2 cellular contexts compared by ENCODE assay signal in the genomic region with DNA sequence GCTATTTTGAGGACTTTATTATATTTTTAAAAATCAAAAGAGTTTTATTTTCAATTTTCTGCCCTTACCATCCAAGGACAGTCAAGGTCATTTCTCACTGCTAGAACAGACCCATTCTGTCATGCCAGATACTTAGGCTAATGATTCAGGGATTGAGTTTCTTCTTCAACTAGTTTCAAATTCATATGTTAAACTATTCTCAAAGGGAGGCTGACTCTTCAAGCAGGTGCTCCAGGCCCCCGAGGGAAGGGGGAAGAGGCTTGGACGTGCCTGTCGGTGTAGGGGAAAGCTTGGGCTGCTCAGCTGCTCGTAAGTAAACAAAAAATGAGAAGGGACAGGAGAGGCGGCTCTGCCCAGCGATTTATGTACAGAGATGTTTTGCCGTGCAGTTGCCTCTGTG.
A peak's percentile ranks its signal among the peaks of the same experiment; 100 is the strongest.
TF ChIP-seq lines count a peak whose summit lies in the region.

No MANE protein-coding gene starts in this region.

TF ChIP-seq in HepG2, 621 proteins besides CTCF, POLR2A, EP300 and RAD21 (continued from another document):
- TF ChIP-seq ZNF34 (CRISPR knock-in tag; IDR thresholded peaks at IDR 0.05; ENCODE audit: borderline replicate concordance) = no peak

TF ChIP-seq in K562, 482 proteins besides CTCF, POLR2A, EP300 and RAD21:
- TF ChIP-seq, protein P1, sequence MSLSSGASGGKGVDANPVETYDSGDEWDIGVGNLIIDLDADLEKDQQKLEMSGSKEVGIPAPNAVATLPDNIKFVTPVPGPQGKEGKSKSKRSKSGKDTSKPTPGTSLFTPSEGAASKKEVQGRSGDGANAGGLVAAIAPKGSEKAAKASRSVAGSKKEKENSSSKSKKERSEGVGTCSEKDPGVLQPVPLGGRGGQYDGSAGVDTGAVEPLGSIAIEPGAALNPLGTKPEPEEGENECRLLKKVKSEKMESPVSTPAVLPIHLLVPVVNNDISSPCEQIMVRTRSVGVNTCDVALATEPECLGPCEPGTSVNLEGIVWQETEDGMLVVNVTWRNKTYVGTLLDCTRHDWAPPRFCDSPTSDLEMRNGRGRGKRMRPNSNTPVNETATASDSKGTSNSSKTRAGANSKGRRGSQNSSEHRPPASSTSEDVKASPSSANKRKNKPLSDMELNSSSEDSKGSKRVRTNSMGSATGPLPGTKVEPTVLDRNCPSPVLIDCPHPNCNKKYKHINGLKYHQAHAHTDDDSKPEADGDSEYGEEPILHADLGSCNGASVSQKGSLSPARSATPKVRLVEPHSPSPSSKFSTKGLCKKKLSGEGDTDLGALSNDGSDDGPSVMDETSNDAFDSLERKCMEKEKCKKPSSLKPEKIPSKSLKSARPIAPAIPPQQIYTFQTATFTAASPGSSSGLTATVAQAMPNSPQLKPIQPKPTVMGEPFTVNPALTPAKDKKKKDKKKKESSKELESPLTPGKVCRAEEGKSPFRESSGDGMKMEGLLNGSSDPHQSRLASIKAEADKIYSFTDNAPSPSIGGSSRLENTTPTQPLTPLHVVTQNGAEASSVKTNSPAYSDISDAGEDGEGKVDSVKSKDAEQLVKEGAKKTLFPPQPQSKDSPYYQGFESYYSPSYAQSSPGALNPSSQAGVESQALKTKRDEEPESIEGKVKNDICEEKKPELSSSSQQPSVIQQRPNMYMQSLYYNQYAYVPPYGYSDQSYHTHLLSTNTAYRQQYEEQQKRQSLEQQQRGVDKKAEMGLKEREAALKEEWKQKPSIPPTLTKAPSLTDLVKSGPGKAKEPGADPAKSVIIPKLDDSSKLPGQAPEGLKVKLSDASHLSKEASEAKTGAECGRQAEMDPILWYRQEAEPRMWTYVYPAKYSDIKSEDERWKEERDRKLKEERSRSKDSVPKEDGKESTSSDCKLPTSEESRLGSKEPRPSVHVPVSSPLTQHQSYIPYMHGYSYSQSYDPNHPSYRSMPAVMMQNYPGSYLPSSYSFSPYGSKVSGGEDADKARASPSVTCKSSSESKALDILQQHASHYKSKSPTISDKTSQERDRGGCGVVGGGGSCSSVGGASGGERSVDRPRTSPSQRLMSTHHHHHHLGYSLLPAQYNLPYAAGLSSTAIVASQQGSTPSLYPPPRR (CRISPR knock-in tag; IDR thresholded peaks at IDR 0.05; ENCODE audit: borderline replicate concordance) = no peak
- peak; percentile 68 for TF ChIP-seq ESRRA (IDR thresholded peaks at IDR 0.05; ENCODE audit: borderline replicate concordance, low read depth)
